In the genomic region with DNA sequence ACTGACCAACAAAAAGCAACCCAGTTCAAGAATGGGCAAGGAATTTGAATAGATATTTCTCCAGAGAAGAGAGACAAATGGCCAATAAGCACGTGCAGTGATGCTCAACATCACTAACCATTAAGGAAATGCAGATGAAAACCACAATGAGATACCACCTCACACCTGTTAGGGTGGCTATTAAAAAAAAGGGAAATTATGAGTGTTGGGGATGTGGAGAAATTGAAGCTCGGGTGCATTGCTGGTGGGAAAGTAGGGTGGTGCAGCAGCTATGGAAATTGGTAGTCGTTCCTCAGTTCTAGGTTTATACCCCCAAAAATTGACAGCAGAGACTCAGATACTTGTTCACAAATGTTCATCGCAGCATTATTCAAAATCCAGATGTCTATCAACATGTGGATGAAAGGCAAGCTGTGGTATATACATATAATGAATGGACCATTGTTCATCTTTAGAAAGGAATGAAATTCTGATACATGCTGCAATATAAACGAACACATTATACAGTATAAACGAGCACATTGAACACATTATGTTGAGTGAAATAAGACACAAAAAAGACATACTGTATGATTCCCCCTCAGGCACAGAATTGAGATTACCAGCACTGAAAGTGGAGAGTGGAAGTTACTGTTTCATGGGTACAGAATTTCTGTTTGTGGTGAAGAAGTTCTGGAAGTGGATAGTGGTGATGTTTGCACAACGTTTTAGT, we compare ENCODE assay signal across 8 cellular contexts. TPM values are rescaled to one million over a fixed set of nuclear protein-coding genes. Genes with fewer than 3 reads are reported as not detected.
DNase-seq lines count a peak whose midpoint lies in the region; ATAC-seq, FAIRE-seq and TF ChIP-seq lines count a peak whose summit lies in the region.

No MANE protein-coding gene starts in this region.

- H3K27me3 ChIP-seq in A673 (replicated peaks; ENCODE audit: insufficient read depth, low read depth, low read length, poor library complexity) (no peaks in the 10 kb centered on the region), WERI-Rb-1 (ENCODE audit: insufficient read depth, low read depth, severe bottlenecking) (no peaks in the 10 kb centered on the region), right cardiac atrium (ENCODE audit: control insufficient read depth, insufficient read depth) (no peaks in the 10 kb centered on the region), subcutaneous abdominal adipose tissue (ENCODE audit: control insufficient read depth in 5 of 5, insufficient read depth in 4 of 5, low read length in 5 of 5) (no peaks in the 10 kb centered on the region)

- WGBS in right cardiac atrium, result 19% methylated on average over 7 of the region's 7 CpGs

- no peak for TF ChIP-seq POLR2A in H54 (IDR thresholded peaks at IDR 0.05; ENCODE audit: low read depth, low read length)

- POLR2A ChIA-PET in A673 (lab: Charles Lee; ENCODE audit: low non-redundant PET), result no interaction called here

- H3K4me1 ChIP-seq in A673 (ENCODE audit: insufficient read depth, low read length, poor library complexity, severe bottlenecking) (peaks cover 29% of the 10 kb centered on the region), right cardiac atrium (ENCODE audit: control insufficient read depth, insufficient read depth, low read length) (peaks cover 2% of the 10 kb centered on the region), subcutaneous abdominal adipose tissue (ENCODE audit: control insufficient read depth in 5 of 5, insufficient read depth in 5 of 5, low read length in 5 of 5) (peaks cover 2 to 48% (median 35%) of the 10 kb centered on the region in 5 donors)

- intact Hi-C loops in A673 (cut with micrococcal nuclease; ENCODE audit: unreplicated experiment), result no loop called here
- intact Hi-C loops in right cardiac atrium (cut with DNase I), result no loop called here

- CTCF ChIA-PET in A673 (lab: Charles Lee), result no interaction called here

- TSS peak; percentile 75 for BruUV-seq in A673 (replicated peaks; lab: Mats Ljungman, UMichigan)

- no peaks in the 10 kb centered on the region for H3K9me3 ChIP-seq in A673 (ENCODE audit: low read depth, low read length, poor library complexity, severe bottlenecking)
- no peaks in the 10 kb centered on the region for H3K9me3 ChIP-seq in WERI-Rb-1 (ENCODE audit: severe bottlenecking)
- H3K9me3 ChIP-seq in right cardiac atrium (ENCODE audit: control insufficient read depth, low read length), result no peaks in the 10 kb centered on the region
- no peaks in the 10 kb centered on the region for H3K9me3 ChIP-seq in subcutaneous abdominal adipose tissue (ENCODE audit: control insufficient read depth in 5 of 5, low read length in 5 of 5)

- ATAC-seq in right cardiac atrium (no peak), GM19463 (IDR thresholded peaks at IDR 0.05; ENCODE audit: unreplicated experiment) (no peak)

- no peak for TF ChIP-seq CTCF in A673 (conservative IDR thresholded peaks at IDR 0.05; ENCODE audit: low read depth, low read length)
- TF ChIP-seq CTCF in WERI-Rb-1 (IDR thresholded peaks at IDR 0.05; ENCODE audit: low read depth, low read length), result no peak

- H3K27ac ChIP-seq in A673 (ENCODE audit: low read depth, low read length, poor library complexity, severe bottlenecking) (peak overlapping the region; percentile 88), WERI-Rb-1 (peak overlapping the region; percentile 91), right cardiac atrium (ENCODE audit: low read length) (no peak overlapping the region), subcutaneous abdominal adipose tissue (ENCODE audit: low read depth, low read length) (peak overlapping the region; percentile 95)

- DNase-seq in A673 (ENCODE audit: low spot score), result no peak
- no peak for DNase-seq in H54 (ENCODE audit: insufficient read length, low spot score)
- DNase-seq in WERI-Rb-1, result no peak
- no peak for DNase-seq in right cardiac atrium
- no peak for DNase-seq in superior temporal gyrus (ENCODE audit: extremely low spot score)
- no peak for DNase-seq in DMS153 treated with DMSO at 0.1 percent for 48 hours (lab: John Stamatoyannopoulos, UW; ENCODE audit: unreplicated experiment)

- H3K4me3 ChIP-seq in A673 (ENCODE audit: low read depth, low read length, poor library complexity, severe bottlenecking), result peak overlapping the region; percentile 85
- peak overlapping the region; percentile 90 for H3K4me3 ChIP-seq in WERI-Rb-1 (ENCODE audit: low read depth, low read length)
- peak overlapping the region; percentile 65 for H3K4me3 ChIP-seq in right cardiac atrium (ENCODE audit: low read length)
- peak overlapping the region; percentile 64 to 86 (median 82) for H3K4me3 ChIP-seq in subcutaneous abdominal adipose tissue (ENCODE audit: low read depth in 1 of 5, low read length in 5 of 5)

- peak; percentile 76 for FAIRE-seq in H54 (lab: Jason Lieb, UNC)

- H3K9ac ChIP-seq in subcutaneous abdominal adipose tissue (ENCODE audit: low read length in 5 of 5), result peak overlapping the region; percentile 57 to 87 (median 74)

- H3K36me3 ChIP-seq in A673 (ENCODE audit: insufficient read depth, low read length, poor library complexity, severe bottlenecking) (peaks cover 7% of the 10 kb centered on the region), WERI-Rb-1 (peaks cover 42% of the 10 kb centered on the region), subcutaneous abdominal adipose tissue (ENCODE audit: control insufficient read depth in 5 of 5, insufficient read depth in 5 of 5, low read length in 5 of 5) (no peaks in the 10 kb centered on the region)

RNA-seq across cellular contexts. Expression of a gene that starts 0.9 kb away (rescaled TPM):
- total RNA-seq in A673 (2021) (31.8 and 32.3 TPM in 2 replicates), right cardiac atrium (10 to 100 TPM; 10.7 to 12.8 (median 12.6) TPM)
- 5.2 TPM for polyA plus RNA-seq in right cardiac atrium

RNA-seq across cellular contexts. Expression of a gene that starts 33.8 kb away (rescaled TPM):
- total RNA-seq in A673 (2021), result 32.0 and 34.5 TPM in 2 replicates
- 10 to 100 TPM; 25.3 to 28.2 (median 26.5) TPM for total RNA-seq in right cardiac atrium
- 36.3 TPM for polyA plus RNA-seq in right cardiac atrium
